ENCODE assay signal across 10 cellular contexts in the genomic region with DNA sequence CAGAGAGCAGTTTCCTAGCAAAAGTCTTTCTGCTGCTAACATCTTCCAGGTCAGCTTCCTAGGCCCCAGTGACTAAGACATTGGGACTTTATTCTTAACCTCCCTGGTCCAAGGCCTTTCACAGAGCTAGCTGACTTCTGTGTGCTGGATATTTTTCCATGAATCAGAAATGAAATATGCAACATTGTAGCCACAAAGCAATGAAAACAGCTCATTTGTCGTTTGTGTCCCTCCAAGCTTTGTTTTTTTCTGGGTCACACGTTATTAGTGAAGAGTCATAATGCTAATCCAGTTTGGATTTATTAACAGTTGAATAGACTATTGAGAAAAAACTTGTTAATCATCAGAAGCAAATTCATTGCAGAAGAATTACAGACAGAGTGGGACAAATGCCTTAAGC.
DNase-seq lines count a peak whose midpoint lies in the region; ATAC-seq and TF ChIP-seq lines count a peak whose summit lies in the region.
"Had no signal": no experiment of that assay in that cellular context is flagged by ENCODE, and none has a peak within 500 bp of the region (broad histone marks: within the 10 kb centered on the region; RNA-seq: fewer than 3 reads in every experiment).

No MANE protein-coding gene starts in this region.

- H3K27ac Mint-ChIP-seq in mesothelial cell of epicardium = peak overlapping the region; percentile 21

- TF ChIP-seq POLR2A in breast epithelium (IDR thresholded peaks at IDR 0.05) = no peak

- H3K4me1 ChIP-seq in ACC112 (ENCODE audit: control insufficient read depth, insufficient read depth, low read length, unreplicated experiment) = peaks cover 67% of the 10 kb centered on the region
- peaks cover 18 to 26% of the 10 kb centered on the region in 2 donors for H3K4me1 ChIP-seq in breast epithelium

- intact Hi-C loops in breast epithelium (cut with DNase I; ENCODE audit: low total_unique reads) = no loop called here

- no peaks in the 10 kb centered on the region for H3K9me3 ChIP-seq in breast epithelium

- H3K79me2 ChIP-seq in ACC112 (ENCODE audit: control insufficient read depth, insufficient read depth, low read length, unreplicated experiment) = no peaks in the 10 kb centered on the region

- no peaks in the 10 kb centered on the region for H3K27me3 Mint-ChIP-seq in mesothelial cell of epicardium (ENCODE audit: low read depth)

- H3K36me3 Mint-ChIP-seq in mesothelial cell of epicardium = no peaks in the 10 kb centered on the region

- no peak for ATAC-seq in HG02938 (IDR thresholded peaks at IDR 0.05; ENCODE audit: unreplicated experiment)

- TF ChIP-seq CTCF in breast epithelium (IDR thresholded peaks at IDR 0.05) = no peak
- no peak for TF ChIP-seq CTCF in mesothelial cell of epicardium (IDR thresholded peaks at IDR 0.05; ENCODE audit: unreplicated experiment)

- H3K4me3 Mint-ChIP-seq in mesothelial cell of epicardium = no peak overlapping the region

- no peaks in the 10 kb centered on the region for H3K9me3 Mint-ChIP-seq in mesothelial cell of epicardium

- peak; percentile 40 for DNase-seq in HK-2 (ENCODE audit: unreplicated experiment)
- no peak for DNase-seq in breast epithelium (ENCODE audit: low spot score in 2 of 2)
- no peak for DNase-seq in mesothelial cell of epicardium (ENCODE audit: low spot score in 2 of 2, unreplicated experiment in 2 of 2)
- DNase-seq in NCI-H2107 (lab: John Stamatoyannopoulos, UW) = no peak
- no peak for DNase-seq in stimulated activated CD4-positive, alpha-beta T cell treated with anti-CD3 and anti-CD28 coated beads, Interleukin-15, amount 100 ng/mL, for 24 hours
- no peak for DNase-seq in OCI-M1 (lab: John Stamatoyannopoulos, UW)
- DNase-seq: activated CD4-positive, CD25-positive, alpha-beta regulatory T cell; stimulated activated CD4-positive, alpha-beta T cell treated with anti-CD3 and anti-CD28 coated beads, Interleukin-2, amount 100 ng/mL, for 24 hours had no signal

- H3K36me3 ChIP-seq in ACC112 (ENCODE audit: insufficient read depth, low read length) = no peaks in the 10 kb centered on the region
- no peaks in the 10 kb centered on the region for H3K36me3 ChIP-seq in breast epithelium

- H3K4me3 ChIP-seq in ACC112 (ENCODE audit: low read depth, low read length) (peak overlapping the region; percentile 55; the same call in 1 of the 2 replicates), breast epithelium (no peak overlapping the region)

- peak overlapping the region; percentile 84 for H2AFZ ChIP-seq in ACC112 (ENCODE audit: low read length, unreplicated experiment)

- H3K27me3 ChIP-seq in ACC112 (ENCODE audit: insufficient read depth, low read length) = no peaks in the 10 kb centered on the region
- no peaks in the 10 kb centered on the region for H3K27me3 ChIP-seq in breast epithelium

- H3K27ac ChIP-seq in ACC112 (ENCODE audit: low read depth, low read length) (peak overlapping the region; percentile 99), breast epithelium (peak overlapping the region; percentile 82 to 88)

- peaks cover 34% of the 10 kb centered on the region for H3K4me1 Mint-ChIP-seq in mesothelial cell of epicardium
